8 cellular contexts compared by ENCODE assay signal in the genomic region with DNA sequence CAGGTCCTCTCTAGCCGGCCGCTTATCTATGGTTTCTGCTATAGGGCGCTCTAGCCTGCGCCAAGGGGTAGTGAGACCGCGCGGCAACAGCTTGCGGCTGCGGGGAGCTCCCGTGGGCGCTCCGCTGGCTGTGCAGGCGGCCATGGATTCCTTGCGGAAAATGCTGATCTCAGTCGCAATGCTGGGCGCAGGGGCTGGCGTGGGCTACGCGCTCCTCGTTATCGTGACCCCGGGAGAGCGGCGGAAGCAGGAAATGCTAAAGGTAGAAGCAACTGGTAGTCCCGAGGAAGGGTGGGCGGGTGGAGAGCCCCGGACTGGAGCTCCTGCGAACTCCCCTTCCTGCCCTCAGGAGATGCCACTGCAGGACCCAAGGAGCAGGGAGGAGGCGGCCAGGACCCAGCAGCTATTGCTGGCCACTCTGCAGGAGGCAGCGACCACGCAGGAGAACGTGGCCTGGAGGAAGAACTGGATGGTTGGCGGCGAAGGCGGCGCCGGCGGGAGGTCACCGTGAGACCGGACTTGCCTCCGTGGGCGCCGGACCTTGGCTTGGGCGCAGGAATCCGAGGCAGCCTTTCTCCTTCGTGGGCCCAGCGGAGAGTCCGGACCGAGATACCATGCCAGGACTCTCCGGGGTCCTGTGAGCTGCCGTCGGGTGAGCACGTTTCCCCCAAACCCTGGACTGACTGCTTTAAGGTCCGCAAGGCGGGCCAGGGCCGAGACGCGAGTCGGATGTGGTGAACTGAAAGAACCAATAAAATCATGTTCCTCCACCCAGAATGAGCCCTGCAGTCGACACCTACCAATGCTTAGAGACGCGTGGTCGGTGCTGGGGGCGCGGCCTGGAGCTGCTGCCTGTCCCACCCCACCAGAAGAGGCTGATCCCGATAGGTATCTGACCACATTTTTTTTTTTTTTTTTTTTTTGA. TPM values are rescaled to one million over a fixed set of nuclear protein-coding genes. Genes with fewer than 3 reads are reported as not detected.
DNase-seq lines count a peak whose midpoint lies in the region; ATAC-seq and TF ChIP-seq lines count a peak whose summit lies in the region.

Gene LBHD1, minus strand, starts transcription at position 664 of the 925 bp plus-strand sequence. CDS start 2,236 bp downstream, outside the sequence.
Gene UQCC3, plus strand, starts transcription at position 70 of the 925 bp plus-strand sequence. Its CDS starts 73 bp downstream, at position 143.

- peaks cover 38% of the 10 kb centered on the region for H3K36me3 Mint-ChIP-seq in CD4-positive, alpha-beta T cell (ENCODE audit: low read depth)

- H3K27me3 ChIP-seq in CD4-positive, alpha-beta T cell (ENCODE audit: control insufficient read depth, insufficient read depth, low read length) = no peaks in the 10 kb centered on the region
- H3K27me3 ChIP-seq in HUES64 (ENCODE audit: insufficient read depth, low read length) = no peaks in the 10 kb centered on the region
- no peaks in the 10 kb centered on the region for H3K27me3 ChIP-seq in mucosa of stomach (ENCODE audit: control insufficient read depth, insufficient read depth, low read length)

- peak within 1 kb of the TSS; percentile 91 for H3K4me3 Mint-ChIP-seq in CD4-positive, alpha-beta T cell

- peak within 1 kb of the TSS; percentile 83 for H3K27ac ChIP-seq in CD4-positive, alpha-beta T cell (ENCODE audit: low read depth, low read length)
- H3K27ac ChIP-seq in HUES64 (ENCODE audit: low read depth, low read length) (peak within 1 kb of the TSS; percentile 72), OCI-LY7 (ENCODE audit: low read depth, low read length, poor library complexity, severe bottlenecking) (peak within 1 kb of the TSS; percentile 73), epithelial cell of prostate (peak within 1 kb of the TSS; percentile 83)

- 0 out of 2 replicates have a peak, but pooled peaks cover under 1% of the 10 kb centered on the region for H3K4me1 ChIP-seq in HUES64 (ENCODE audit: insufficient read depth, low read length)
- H3K4me1 ChIP-seq in OCI-LY7 (ENCODE audit: insufficient read depth, low read length, poor library complexity, severe bottlenecking) = peaks cover 56% of the 10 kb centered on the region
- H3K4me1 ChIP-seq in mucosa of stomach (ENCODE audit: control insufficient read depth, insufficient read depth, low read length) = peaks cover 33% of the 10 kb centered on the region

- H3K9me2 ChIP-seq in OCI-LY7 (ENCODE audit: insufficient read depth, low read length) = no peaks in the 10 kb centered on the region

- H3K9me3 ChIP-seq in CD4-positive, alpha-beta T cell (ENCODE audit: control insufficient read depth, low read length) = no peaks in the 10 kb centered on the region
- no peaks in the 10 kb centered on the region for H3K9me3 ChIP-seq in HUES64 (ENCODE audit: insufficient read depth, low read depth, low read length)
- H3K9me3 ChIP-seq in OCI-LY7 (ENCODE audit: low read length) = no peaks in the 10 kb centered on the region
- H3K9me3 ChIP-seq in mucosa of stomach (ENCODE audit: control insufficient read depth, low read length) = no peaks in the 10 kb centered on the region

- CTCF ChIA-PET in CD4-positive, alpha-beta T cell (lab: Charles Lee) = interaction anchor here (0.8 to 3.0 kb wide), 7 partner anchors 9 to 209 kb away, joined by 3 to 8 read pairs (median 4); partner anchors contain the start of genes B3GAT3, INTS5, SLC3A2 and TMEM179B
- CTCF ChIA-PET in OCI-LY7 (lab: Charles Lee; ENCODE audit: unreplicated experiment) = interaction anchor here (0.6 kb wide), 1 partner anchor 247 kb away, joined by 3 read pairs; no protein-coding TSS in a partner anchor

- H3K9me3 Mint-ChIP-seq in CD4-positive, alpha-beta T cell = no peaks in the 10 kb centered on the region

- ATAC-seq in CD4-positive, alpha-beta T cell (ENCODE audit: poor library complexity) = peak; percentile 74
- peak; percentile 38 for ATAC-seq in GM19467 (IDR thresholded peaks at IDR 0.05; ENCODE audit: unreplicated experiment)

- DNase-seq in CD4-positive, alpha-beta T cell = peak; percentile 50 to 74 (median 61)
- DNase-seq in OCI-LY7 (ENCODE audit: low spot score) = peak; percentile 86
- peak; percentile 86 for DNase-seq in activated T-cell treated with anti-CD3 and anti-CD28 coated beads for 48 hours (ENCODE audit: low read depth)
- DNase-seq in epithelial cell of prostate (ENCODE audit: low read depth, low spot score) = no peak
- DNase-seq in stimulated activated CD8-positive, alpha-beta memory T cell treated with anti-CD3 and anti-CD28 coated beads, Interleukin-7, amount 100 ng/mL, for 24 hours (ENCODE audit: low read depth) = peak; percentile 72

- no peak for TF ChIP-seq CTCF in CD4-positive, alpha-beta T cell (IDR thresholded peaks at IDR 0.05)
- no peak for TF ChIP-seq CTCF in OCI-LY7 (conservative IDR thresholded peaks at IDR 0.05; ENCODE audit: low read length)

- H3K27me3 Mint-ChIP-seq in CD4-positive, alpha-beta T cell = no peaks in the 10 kb centered on the region

- H3K4me3 ChIP-seq in HUES64 (ENCODE audit: low read length) = peak within 1 kb of the TSS; percentile 77
- peak within 1 kb of the TSS; percentile 81 for H3K4me3 ChIP-seq in OCI-LY7 (ENCODE audit: low read depth, low read length, poor library complexity, severe bottlenecking)
- peak within 1 kb of the TSS; percentile 98 for H3K4me3 ChIP-seq in mucosa of stomach (ENCODE audit: low read length)

- H4K20me1 ChIP-seq in OCI-LY7 (ENCODE audit: insufficient read depth, low read length) = peaks cover 6% of the 10 kb centered on the region; the same call in 1 of the 2 replicates

- H3K9ac ChIP-seq in HUES64 (ENCODE audit: low read depth, low read length) (peak within 1 kb of the TSS; percentile 88), mucosa of stomach (ENCODE audit: low read length) (peak within 1 kb of the TSS; percentile 94)

- H3K4me1 Mint-ChIP-seq in CD4-positive, alpha-beta T cell (ENCODE audit: low read depth) = peaks cover 53% of the 10 kb centered on the region

- H3K79me2 ChIP-seq in OCI-LY7 (ENCODE audit: insufficient read depth, low read depth, low read length) = peaks cover 51% of the 10 kb centered on the region; the same call in 1 of the 2 replicates

- H3K27ac Mint-ChIP-seq in CD4-positive, alpha-beta T cell = peak within 1 kb of the TSS; percentile 87

- H3K36me3 ChIP-seq in HUES64 (ENCODE audit: insufficient read depth, low read length) = peaks cover 43% of the 10 kb centered on the region
- H3K36me3 ChIP-seq in OCI-LY7 (ENCODE audit: insufficient read depth, low read length) = peaks cover 57% of the 10 kb centered on the region
- peaks cover 6% of the 10 kb centered on the region for H3K36me3 ChIP-seq in mucosa of stomach (ENCODE audit: control insufficient read depth, insufficient read depth, low read length)

- H2AFZ ChIP-seq in OCI-LY7 (ENCODE audit: low read length) = peak within 1 kb of the TSS; percentile 67

- POLR2A ChIA-PET in CD4-positive, alpha-beta T cell (lab: Charles Lee) = interaction anchor here (0.6 to 6.4 kb wide), 29 partner anchors 9 to 209 kb away, joined by 3 to 94 read pairs (median 6); partner anchors contain the start of genes B3GAT3, EEF1G, EML3 and GANAB
- POLR2A ChIA-PET in OCI-LY7 (lab: Charles Lee) = interaction anchor here (0.5 to 3.7 kb wide), 15 partner anchors 7 to 202 kb away, joined by 3 to 24 read pairs (median 5); partner anchors contain the start of genes B3GAT3, BSCL2, C11orf98 and CSKMT

- WGBS in HUES64 = 2% methylated on average over 66 of the region's 66 CpGs

- TSS peak; percentile 64 for BruUV-seq in OCI-LY7 (replicated peaks; lab: Mats Ljungman, UMichigan)

- intact Hi-C loops in CD4-positive, alpha-beta T cell (cut with DNase I, micrococcal nuclease) = loop anchor here (1.0 to 5.0 kb wide), 5 partner anchors 19 to 80 kb away; partner anchors contain the start of genes BSCL2 (in 2 of the 2), GNG3 (in 2 of the 2), INTS5 (in 2 of the 2) and TUT1 (in 2 of the 2)
- intact Hi-C loops in OCI-LY7 (cut with micrococcal nuclease; ENCODE audit: unreplicated experiment) = loop anchor here (5.0 kb wide), 2 partner anchors 55 to 100 kb away; partner anchors contain the start of genes HNRNPUL2, TAF6L and TTC9C

- peak within 1 kb of the TSS; percentile 85 for H3K4me2 ChIP-seq in OCI-LY7 (ENCODE audit: low read length)

RNA-seq across cellular contexts. Expression of gene LBHD1, which starts in this region (rescaled TPM):
- total RNA-seq in CD4-positive, alpha-beta T cell = 10 to 100 TPM; 10.4 to 10.5 TPM
- 1.8 TPM for polyA plus RNA-seq in HUES64 (2013, experiment 1 of 2)
- 1.3 TPM for polyA plus RNA-seq in HUES64 (2013, experiment 2 of 2)
- 7.1 and 9.3 TPM in 2 replicates for total RNA-seq in OCI-LY7 (2014; rRNA removed; shearing (Covaris generic))
- total RNA-seq in OCI-LY7 (2022) = 22.3 and 22.8 TPM in 2 replicates

RNA-seq across cellular contexts. Expression of gene UQCC3, which starts in this region (rescaled TPM):
- total RNA-seq in CD4-positive, alpha-beta T cell = 1 to 10 TPM; 1.5 to 2.3 TPM
- polyA plus RNA-seq in HUES64 (2013, experiment 1 of 2) = 12.8 TPM
- polyA plus RNA-seq in HUES64 (2013, experiment 2 of 2) = 14.5 TPM
- 40.0 and 40.3 TPM in 2 replicates for total RNA-seq in OCI-LY7 (2014; rRNA removed; shearing (Covaris generic))
- total RNA-seq in OCI-LY7 (2022) = 13.1 and 15.5 TPM in 2 replicates

Comparison
In these comparisons a context has a peak if more than half of its experiments do, and no peak if none do; other contexts are left out.
1. RNA of gene UQCC3 (total RNA-seq): 13.1 to 40.3 TPM in OCI-LY7; 1.5 to 2.3 TPM in CD4-positive, alpha-beta T cell; every median in the first group is over 4 times any median in the second.
2. Peak in every context shown above with its lines, with median percentiles within 50 percentile points of each other: H3K27ac ChIP-seq and H3K4me3 ChIP-seq.